ENCODE assay signal across 1 cellular context in genomic region chr9:131476777-131477345, GRCh38.
TF ChIP-seq lines count a peak whose summit lies in the region.

No MANE protein-coding gene starts in this region.

TF ChIP-seq in GM12878, 131 proteins besides CTCF, POLR2A, EP300 and RAD21:
- TF ChIP-seq IRF5 (IDR thresholded peaks at IDR 0.05; ENCODE audit: borderline replicate concordance) (no peak), BACH1 (IDR thresholded peaks at IDR 0.05; ENCODE audit: borderline replicate concordance) (no peak), MEF2A (IDR thresholded peaks at IDR 0.05; ENCODE audit: insufficient read depth, low read depth, low read length) (no peak), ETV6 (conservative IDR thresholded peaks at IDR 0.05 in 1 of 2, IDR thresholded peaks at IDR 0.05 in 1 of 2; ENCODE audit: borderline replicate concordance in 1 of 2, low read depth in 1 of 2) (no peak), ZNF274 (IDR thresholded peaks at IDR 0.05; ENCODE audit: insufficient read depth, insufficient read length) (no peak), ASH2L (IDR thresholded peaks at IDR 0.05; ENCODE audit: borderline replicate concordance, low read depth) (no peak), USF2 (IDR thresholded peaks at IDR 0.05; ENCODE audit: borderline replicate concordance, low read depth, low read length) (no peak), EED (IDR thresholded peaks at IDR 0.05; ENCODE audit: low read depth) (no peak), BCLAF1 (IDR thresholded peaks at IDR 0.05) (no peak)
